Comparison of ENCODE assay signal across 21 cellular contexts in genomic region chr3:72974956-72975355, GRCh38. TPM values are rescaled to one million over a fixed set of nuclear protein-coding genes. Genes with fewer than 3 reads are reported as not detected.
DNase-seq lines count a peak whose midpoint lies in the region; ATAC-seq and TF ChIP-seq lines count a peak whose summit lies in the region.
"Had no signal": no experiment of that assay in that cellular context is flagged by ENCODE, and none has a peak within 500 bp of the region (broad histone marks: within the 10 kb centered on the region; RNA-seq: fewer than 3 reads in every experiment).

No MANE protein-coding gene starts in this region.

- no peak for ATAC-seq in activated CD8-positive, alpha-beta memory T cell treated with anti-CD3 and anti-CD28 coated beads, Interleukin-2, amount 10 ng/mL, durations not matched to agents 7 days and 5 days
- ATAC-seq in HG03039 (IDR thresholded peaks at IDR 0.05; ENCODE audit: unreplicated experiment) (no peak), HG03521 (IDR thresholded peaks at IDR 0.05; ENCODE audit: unreplicated experiment) (no peak)
- ATAC-seq: PC-3 had no signal

- no peaks in the 10 kb centered on the region for H3K79me2 ChIP-seq in OCI-LY3 (ENCODE audit: low read length)
- no peaks in the 10 kb centered on the region for H3K79me2 ChIP-seq in hepatocyte

- H2AFZ ChIP-seq in OCI-LY3 (ENCODE audit: low read depth, low read length) (peak overlapping the region; percentile 29; the same call in 1 of the 2 replicates), hepatocyte (no peak overlapping the region)

- H3K27ac ChIP-seq in OCI-LY3 (ENCODE audit: low read length) (no peak overlapping the region), hepatocyte (peak overlapping the region; percentile 82)

- H3K4me2 ChIP-seq in OCI-LY3 (ENCODE audit: low read length) (peak overlapping the region; percentile 37), hepatocyte (no peak overlapping the region)
- H3K4me2 ChIP-seq: SK-N-SH had no signal

- H3K27me3 Mint-ChIP-seq in activated CD8-positive, alpha-beta memory T cell treated with anti-CD3 and anti-CD28 coated beads, Interleukin-2, amount 10 ng/mL, durations not matched to agents 7 days and 5 days, result peaks cover 9% of the 10 kb centered on the region

- H3K36me3 Mint-ChIP-seq in activated CD8-positive, alpha-beta memory T cell treated with anti-CD3 and anti-CD28 coated beads, Interleukin-2, amount 10 ng/mL, durations not matched to agents 7 days and 5 days, result peaks cover 4% of the 10 kb centered on the region

- TF ChIP-seq CTCF in OCI-LY3 (IDR thresholded peaks at IDR 0.05; ENCODE audit: low read depth, low read length) (no peak), hepatocyte (IDR thresholded peaks at IDR 0.05; ENCODE audit: poor library complexity) (no peak)

- peak overlapping the region; percentile 80 for H3K27ac Mint-ChIP-seq in activated CD8-positive, alpha-beta memory T cell treated with anti-CD3 and anti-CD28 coated beads, Interleukin-2, amount 10 ng/mL, durations not matched to agents 7 days and 5 days
- H3K27ac Mint-ChIP-seq: B cell, IgD-negative memory B cell had no signal

- no peak overlapping the region for H3K9ac ChIP-seq in OCI-LY3 (ENCODE audit: low read length)
- H3K9ac ChIP-seq: SK-N-SH had no signal

- no peak overlapping the region for H3K4me3 ChIP-seq in OCI-LY3 (ENCODE audit: low read length)
- no peak overlapping the region for H3K4me3 ChIP-seq in hepatocyte
- H3K4me3 ChIP-seq: MG63 had no signal

- H3K27me3 ChIP-seq in OCI-LY3 (ENCODE audit: low read depth, low read length) (no peaks in the 10 kb centered on the region), hepatocyte (no peaks in the 10 kb centered on the region)
- H3K27me3 ChIP-seq: MG63 had no signal

- H3K9me3 ChIP-seq in OCI-LY3 (ENCODE audit: insufficient read depth, low read length), result no peaks in the 10 kb centered on the region
- no peaks in the 10 kb centered on the region for H3K9me3 ChIP-seq in hepatocyte (ENCODE audit: low read depth)
- H3K9me3 ChIP-seq: MG63, SK-N-SH had no signal

- H3K4me3 Mint-ChIP-seq in activated CD8-positive, alpha-beta memory T cell treated with anti-CD3 and anti-CD28 coated beads, Interleukin-2, amount 10 ng/mL, durations not matched to agents 7 days and 5 days, result peak overlapping the region; percentile 4
- H3K4me3 Mint-ChIP-seq: B cell, IgD-negative memory B cell had no signal

- H3K9me2 ChIP-seq in hepatocyte (replicated peaks; ENCODE audit: insufficient read depth), result no peaks in the 10 kb centered on the region
- H3K9me2 ChIP-seq: SK-N-SH had no signal

- H4K20me1 ChIP-seq in OCI-LY3 (ENCODE audit: insufficient read depth, low read length), result no peaks in the 10 kb centered on the region
- no peaks in the 10 kb centered on the region for H4K20me1 ChIP-seq in hepatocyte (ENCODE audit: insufficient read depth, poor library complexity, severe bottlenecking)

- WGBS in hepatocyte (ENCODE audit: low lambda C conversion rate, missing lambda C conversion rate), result 88% methylated on average over 4 of the region's 4 CpGs

- H3K4me1 ChIP-seq in OCI-LY3 (ENCODE audit: low read length) (peaks cover 60% of the 10 kb centered on the region), hepatocyte (ENCODE audit: insufficient read depth) (peaks cover 7% of the 10 kb centered on the region)

- no peaks in the 10 kb centered on the region for H3K36me3 ChIP-seq in OCI-LY3 (replicated peaks; ENCODE audit: low read depth, low read length)
- no peaks in the 10 kb centered on the region for H3K36me3 ChIP-seq in hepatocyte (replicated peaks; ENCODE audit: insufficient read depth, low read depth)
- H3K36me3 ChIP-seq: MG63 had no signal

- CTCF ChIA-PET in activated CD8-positive, alpha-beta memory T cell treated with anti-CD3 and anti-CD28 coated beads, Interleukin-2, amount 10 ng/mL, durations not matched to agents 7 days and 5 days (lab: Charles Lee), result no interaction called here

- DNase-seq in activated CD8-positive, alpha-beta memory T cell treated with anti-CD3 and anti-CD28 coated beads, Interleukin-2, amount 10 ng/mL, durations not matched to agents 7 days and 5 days, result no peak
- no peak for DNase-seq in activated CD8-positive, alpha-beta memory T cell treated with anti-CD3 and anti-CD28 coated beads for 24 hours
- no peak for DNase-seq in hepatocyte (ENCODE audit: low spot score)
- DNase-seq in cerebellar cortex (ENCODE audit: low spot score), result no peak
- no peak for DNase-seq in GOT3 (lab: John Stamatoyannopoulos, UW)
- DNase-seq: 8988T, DMS79 treated with DMSO at 0.1 percent for 48 hours, Karpas-422, MG63, NCI-H1092 treated with DMSO at 0.1 percent for 48 hours, NCI-H2081, NCI-H2171 treated with DMSO at 0.1 percent for 48 hours, PC-3, RPMI8226, SHP77 treated with DMSO at 0.1 percent for 48 hours, SK-N-SH had no signal

- peaks cover 40% of the 10 kb centered on the region for H3K4me1 Mint-ChIP-seq in activated CD8-positive, alpha-beta memory T cell treated with anti-CD3 and anti-CD28 coated beads, Interleukin-2, amount 10 ng/mL, durations not matched to agents 7 days and 5 days
- H3K4me1 Mint-ChIP-seq: B cell had no signal

- H3K9me3 Mint-ChIP-seq in activated CD8-positive, alpha-beta memory T cell treated with anti-CD3 and anti-CD28 coated beads, Interleukin-2, amount 10 ng/mL, durations not matched to agents 7 days and 5 days (ENCODE audit: low read depth), result no peaks in the 10 kb centered on the region

RNA-seq across cellular contexts. Expression of gene PPP4R2, which starts 21.7 kb away (rescaled TPM):
- total RNA-seq in activated CD8-positive, alpha-beta memory T cell treated with anti-CD3 and anti-CD28 coated beads, Interleukin-2, amount 10 ng/mL, durations not matched to agents 7 days and 5 days, result 100 to 1,000 TPM in 1 of 2 experiments, 10 to 100 TPM in 1; 76.0 to 118 TPM
- 81.8 and 91.4 TPM in 2 replicates for total RNA-seq in hepatocyte
- 51.0 and 58.8 TPM in 2 replicates for polyA plus RNA-seq in hepatocyte
